Comparison of ENCODE assay signal across 34 cellular contexts in genomic region chr7:69451715-69452114, GRCh38.
"Had no signal": no experiment of that assay in that cellular context is flagged by ENCODE, and none has a peak within 500 bp of the region (broad histone marks: within the 10 kb centered on the region; RNA-seq: fewer than 3 reads in every experiment).

No MANE protein-coding gene starts in this region.

- ATAC-seq: activated naive CD4-positive, alpha-beta T cell treated with anti-CD3 and anti-CD28 coated beads, Interleukin-2, amount 50 U/mL, for 72 hours; activated naive CD8-positive, alpha-beta T cell treated with anti-CD3 and anti-CD28 coated beads, Interleukin-2, amount 50 U/mL, for 24 hours; activated T-cell treated with anti-CD3 and anti-CD28 coated beads, Interleukin-2, amount 50 U/mL, for 4 hours; activated T-cell treated with anti-CD3 and anti-CD28 coated beads, Interleukin-2, amount 50 U/mL, for 72 hours; activated T-helper 17 cell treated with anti-CD3 and anti-CD28 coated beads, Interleukin-2, amount 50 U/mL, for 72 hours; body of pancreas had no signal

- H3K4me3 ChIP-seq: adrenal gland, ascending aorta, body of pancreas, breast epithelium, cardiac muscle cell had no signal

- H3K27ac ChIP-seq: adrenal gland, ascending aorta, body of pancreas, brain microvascular endothelial cell, breast epithelium, cardiac muscle cell had no signal

- H3K36me3 ChIP-seq: adrenal gland, ascending aorta, brain microvascular endothelial cell, breast epithelium, cardiac muscle cell had no signal

- H3K27me3 ChIP-seq: adrenal gland, ascending aorta, body of pancreas, brain microvascular endothelial cell, breast epithelium, cardiac muscle cell had no signal

- FAIRE-seq: astrocyte, bronchial epithelial cell had no signal

- DNase-seq: activated effector memory CD4-positive, alpha-beta T cell treated with anti-CD3 and anti-CD28 coated beads, Interleukin-2, amount 50 U/mL, for 16 hours; activated effector memory CD4-positive, alpha-beta T cell treated with Interleukin-2 at 50 U/mL for 16 hours; activated gamma-delta T cell; activated gamma-delta T cell treated with Interleukin-2 at 50 U/mL for 16 hours; activated naive CD4-positive, alpha-beta T cell; activated naive CD4-positive, alpha-beta T cell treated with anti-CD3 and anti-CD28 coated beads for 36 hours; activated naive CD4-positive, alpha-beta T cell treated with anti-CD3 and anti-CD28 coated beads, Interleukin-2, amount 10 ng/mL, durations not matched to agents 7 days and 5 days; activated naive CD4-positive, alpha-beta T cell treated with anti-CD3 and anti-CD28 coated beads, Interleukin-2, amount 50 U/mL, for 16 hours; activated naive CD4-positive, alpha-beta T cell treated with Interleukin-2 at 50 U/mL for 16 hours; activated naive CD8-positive, alpha-beta T cell treated with anti-CD3 and anti-CD28 coated beads for 36 hours; activated naive CD8-positive, alpha-beta T cell treated with anti-CD3 and anti-CD28 coated beads, Interleukin-2, amount 10 ng/mL, durations not matched to agents 7 days and 5 days; activated naive CD8-positive, alpha-beta T cell treated with anti-CD3 and anti-CD28 coated beads, Interleukin-2, amount 50 U/mL, for 24 hours; activated T-cell treated with anti-CD3 and anti-CD28 coated beads, Interleukin-2, amount 50 U/mL, for 1 hour; activated T-cell treated with anti-CD3 and anti-CD28 coated beads, Interleukin-2, amount 50 U/mL, for 24 hours; activated T-cell treated with anti-CD3 and anti-CD28 coated beads, Interleukin-2, amount 50 U/mL, for 4 hours; activated T-cell treated with anti-CD3 and anti-CD28 coated beads, Interleukin-2, amount 50 U/mL, for 48 hours; activated T-cell treated with anti-CD3 and anti-CD28 coated beads, Interleukin-2, amount 50 U/mL, for 72 hours; adrenal gland; amniotic stem cell; amygdala; anterior cingulate cortex; aorta; body of pancreas; brain microvascular endothelial cell; caudate nucleus; central memory CD4-positive, alpha-beta T cell; cerebellar nuclear complex had no signal

- H3K9me3 ChIP-seq: adrenal gland, ascending aorta, body of pancreas, breast epithelium had no signal

- H3K4me1 ChIP-seq: adrenal gland, ascending aorta, body of pancreas, breast epithelium had no signal
